ENCODE assay signal across 12 cellular contexts in genomic region chr4:53654300-53654758, GRCh38.
DNase-seq lines count a peak whose midpoint lies in the region; ATAC-seq and TF ChIP-seq lines count a peak whose summit lies in the region.
"Had no signal": no experiment of that assay in that cellular context is flagged by ENCODE, and none has a peak within 500 bp of the region (broad histone marks: within the 10 kb centered on the region; RNA-seq: fewer than 3 reads in every experiment).

No MANE protein-coding gene starts in this region.

- no peaks in the 10 kb centered on the region for H3K27me3 ChIP-seq in esophagus muscularis mucosa

- no peaks in the 10 kb centered on the region for H3K36me3 Mint-ChIP-seq in CD14-positive monocyte

- DNase-seq in GM13977 (ENCODE audit: low spot score) = peak; percentile 27
- DNase-seq in M059J (ENCODE audit: low read depth) = peak; percentile 80
- peak; percentile 76 for DNase-seq in retinal pigment epithelial cell (ENCODE audit: low read depth)
- DNase-seq in esophagus muscularis mucosa (ENCODE audit: extremely low spot score) = no peak
- DNase-seq in CD14-positive monocyte (ENCODE audit: low spot score) = no peak
- no peak for DNase-seq in NCI-H510A treated with DMSO at 0.1 percent for 48 hours (lab: John Stamatoyannopoulos, UW)
- DNase-seq: activated CD8-positive, alpha-beta memory T cell treated with anti-CD3 and anti-CD28 coated beads, Interleukin-2, amount 50 U/mL, for 4 hours; effector memory CD8-positive, alpha-beta T cell; NCI-H1694; substantia nigra had no signal

- no peak overlapping the region for H3K27ac Mint-ChIP-seq in CD14-positive monocyte
- H3K27ac Mint-ChIP-seq: effector memory CD8-positive, alpha-beta T cell had no signal

- no peak for TF ChIP-seq EP300 in esophagus muscularis mucosa (IDR thresholded peaks at IDR 0.05)

- peak; percentile 86 for ATAC-seq in esophagus mucosa
- no peak for ATAC-seq in HG02970 (IDR thresholded peaks at IDR 0.05; ENCODE audit: low FRiP score, unreplicated experiment)
- ATAC-seq: effector memory CD8-positive, alpha-beta T cell had no signal

- H3K9me3 Mint-ChIP-seq in CD14-positive monocyte = peaks cover 0 to 2% (median 0%) of the 10 kb centered on the region in 7 donors
- H3K9me3 Mint-ChIP-seq: effector memory CD8-positive, alpha-beta T cell had no signal

- peaks cover 19 to 54% (median 40%) of the 10 kb centered on the region in 4 donors for H3K4me1 ChIP-seq in esophagus muscularis mucosa

- H3K36me3 ChIP-seq in esophagus muscularis mucosa = no peaks in the 10 kb centered on the region

- TF ChIP-seq POLR2A in esophagus muscularis mucosa (IDR thresholded peaks at IDR 0.05; ENCODE audit: low read depth) = no peak

- no peak overlapping the region for H3K4me3 Mint-ChIP-seq in CD14-positive monocyte
- H3K4me3 Mint-ChIP-seq: effector memory CD8-positive, alpha-beta T cell had no signal

- H3K27ac ChIP-seq in esophagus muscularis mucosa (replicated peaks in 1 of 4) = peak overlapping the region in 2 of 4 donors; percentile 22 to 56

- H3K4me3 ChIP-seq in retinal pigment epithelial cell (ENCODE audit: low read length) (no peak overlapping the region), esophagus muscularis mucosa (no peak overlapping the region)

- H3K9me3 ChIP-seq in esophagus muscularis mucosa = no peaks in the 10 kb centered on the region

- in situ Hi-C loops in GM13977 (cut with MboI; ENCODE audit: low pct_unique_long_range_greater_than_20kb, low sequenced_read_pairs, unreplicated experiment) = no loop called here

- intact Hi-C loops in esophagus muscularis mucosa (cut with DNase I) = no loop called here
- intact Hi-C loops in CD14-positive monocyte (cut with micrococcal nuclease) = no loop called here

- TF ChIP-seq CTCF in GM13977 (IDR thresholded peaks at IDR 0.05; ENCODE audit: extremely low read depth, insufficient read depth, missing control alignments) = no peak
- no peak for TF ChIP-seq CTCF in retinal pigment epithelial cell (conservative IDR thresholded peaks at IDR 0.05; ENCODE audit: low read depth, low read length)
- TF ChIP-seq CTCF in esophagus muscularis mucosa (IDR thresholded peaks at IDR 0.05) = no peak
- no peak for TF ChIP-seq CTCF in CD14-positive monocyte (IDR thresholded peaks at IDR 0.05)

- 39% methylated on average over 5 of the region's 5 CpGs for WGBS in esophagus muscularis mucosa

- H3K27me3 Mint-ChIP-seq in CD14-positive monocyte (ENCODE audit: low read depth in 3 of 3) = peaks cover 0 to 5% (median 4%) of the 10 kb centered on the region in 3 donors

- peaks cover 5% of the 10 kb centered on the region for H3K4me1 Mint-ChIP-seq in CD14-positive monocyte

Comparison
In these comparisons a context has a peak if more than half of its experiments do, and no peak if none do; other contexts are left out.
1. DNase-seq: peak in GM13977 (single experiment), M059J (single experiment) and retinal pigment epithelial cell (single experiment); none in esophagus muscularis mucosa (single experiment), CD14-positive monocyte (single experiment) and NCI-H510A treated with DMSO at 0.1 percent for 48 hours (single experiment).